Comparison of ENCODE assay signal across 11 cellular contexts in the genomic region with DNA sequence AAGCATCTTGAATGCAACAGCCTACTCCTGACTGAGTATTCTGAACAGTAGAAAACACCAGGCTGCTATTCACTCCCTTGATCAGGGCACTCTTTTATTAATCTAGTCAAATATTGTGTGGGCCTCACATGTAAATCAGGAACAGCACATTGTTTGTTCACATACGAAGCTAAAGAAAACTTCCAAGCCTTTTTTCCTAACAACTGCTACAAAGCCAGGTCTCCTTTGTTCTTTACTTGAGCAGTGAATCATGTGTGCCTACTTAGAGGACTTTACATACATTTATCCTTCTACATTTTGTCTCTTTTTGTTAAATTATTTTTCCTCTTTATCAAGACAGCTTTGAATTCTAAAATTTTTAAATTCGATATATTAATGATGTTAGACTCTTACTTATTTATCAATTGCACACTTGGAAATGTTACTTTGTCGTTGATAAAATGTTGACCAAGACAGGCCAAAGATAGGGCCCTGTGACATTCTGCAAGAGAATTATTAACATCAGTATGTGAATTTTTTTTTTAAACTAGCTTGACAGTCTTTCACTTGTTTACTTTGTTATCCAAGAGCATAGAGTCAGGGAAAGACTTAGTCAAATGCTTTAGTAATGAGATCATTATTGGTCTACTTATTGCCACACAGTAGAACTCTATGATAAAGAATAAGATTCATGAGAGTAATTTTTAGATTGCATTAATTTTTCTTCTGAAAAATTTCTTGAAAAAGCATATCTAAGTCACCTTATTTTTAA. TPM values are rescaled to one million over a fixed set of nuclear protein-coding genes. Genes with fewer than 3 reads are reported as not detected.
A peak's percentile ranks its signal among the peaks of the same experiment; 100 is the strongest.
DNase-seq lines count a peak whose midpoint lies in the region; ATAC-seq and FAIRE-seq lines count a peak whose summit lies in the region.
"Had no signal": no experiment of that assay in that cellular context is flagged by ENCODE, and none has a peak within 500 bp of the region (broad histone marks: within the 10 kb centered on the region; RNA-seq: fewer than 3 reads in every experiment).

No MANE protein-coding gene starts in this region.

- H3K4me3 ChIP-seq in adipocyte (ENCODE audit: low read length) (no peak overlapping the region), iPS-18a (ENCODE audit: low read length) (no peak overlapping the region), small intestine (ENCODE audit: low read depth in 1 of 2, low read length in 2 of 2) (no peak overlapping the region)

- peaks cover 9% of the 10 kb centered on the region for H3K4me1 Mint-ChIP-seq in activated naive CD8-positive, alpha-beta T cell treated with anti-CD3 and anti-CD28 coated beads for 36 hours

- no peaks in the 10 kb centered on the region for H3K27me3 ChIP-seq in adipocyte (replicated peaks; ENCODE audit: control insufficient read depth, insufficient read depth, low read length)
- no peaks in the 10 kb centered on the region for H3K27me3 ChIP-seq in iPS-18a (ENCODE audit: control insufficient read depth, insufficient read depth, low read length)
- H3K27me3 ChIP-seq in small intestine (ENCODE audit: control insufficient read depth in 2 of 2, insufficient read depth in 2 of 2, low read length in 2 of 2), result no peaks in the 10 kb centered on the region

- DNase-seq in HT1080 (ENCODE audit: low read depth), result peak; percentile 58
- peak; percentile 79 for DNase-seq in adipocyte (ENCODE audit: low read depth)
- peak; percentile 17 for DNase-seq in small intestine
- DNase-seq in activated gamma-delta T cell treated with Interleukin-2 at 50 U/mL for 16 hours, result no peak
- DNase-seq in HPDE6-E6E7 (ENCODE audit: extremely low spot score), result no peak
- DNase-seq in activated naive CD8-positive, alpha-beta T cell treated with anti-CD3 and anti-CD28 coated beads for 36 hours, result no peak
- DNase-seq: activated CD4-positive, alpha-beta T cell treated with anti-CD3 and anti-CD28 coated beads, Interleukin-2, amount 10 ng/mL, durations not matched to agents 24 days and 14 days; amniotic stem cell; GF-D8 had no signal

- FAIRE-seq in small intestine (lab: Jason Lieb, UNC), result no peak

- H3K9me3 ChIP-seq in adipocyte (ENCODE audit: control insufficient read depth, low read length) (no peaks in the 10 kb centered on the region), iPS-18a (ENCODE audit: control insufficient read depth, low read depth, low read length) (no peaks in the 10 kb centered on the region), small intestine (ENCODE audit: control insufficient read depth, low read depth) (no peaks in the 10 kb centered on the region)

- no peak for ATAC-seq in GM19023 (IDR thresholded peaks at IDR 0.05; ENCODE audit: unreplicated experiment)

- no peaks in the 10 kb centered on the region for H3K36me3 ChIP-seq in adipocyte (ENCODE audit: control insufficient read depth, insufficient read depth, low read length, severe bottlenecking)
- no peaks in the 10 kb centered on the region for H3K36me3 ChIP-seq in iPS-18a (ENCODE audit: control insufficient read depth, low read depth, low read length)
- no peaks in the 10 kb centered on the region for H3K36me3 ChIP-seq in small intestine (ENCODE audit: control insufficient read depth in 2 of 2, insufficient read depth in 2 of 2, low read length in 2 of 2)

- H3K9ac ChIP-seq in adipocyte (ENCODE audit: low read length) (no peak overlapping the region), iPS-18a (ENCODE audit: low read length) (peak overlapping the region; percentile 3)

- H3K27ac Mint-ChIP-seq in activated naive CD8-positive, alpha-beta T cell treated with anti-CD3 and anti-CD28 coated beads for 36 hours, result no peak overlapping the region
- H3K27ac Mint-ChIP-seq: activated CD4-positive, alpha-beta T cell treated with anti-CD3 and anti-CD28 coated beads, Interleukin-2, amount 10 ng/mL, durations not matched to agents 24 days and 14 days had no signal

- no peaks in the 10 kb centered on the region for H3K27me3 Mint-ChIP-seq in activated naive CD8-positive, alpha-beta T cell treated with anti-CD3 and anti-CD28 coated beads for 36 hours
- H3K27me3 Mint-ChIP-seq: activated CD4-positive, alpha-beta T cell treated with anti-CD3 and anti-CD28 coated beads, Interleukin-2, amount 10 ng/mL, durations not matched to agents 24 days and 14 days had no signal

- no peak overlapping the region for H3K4me3 Mint-ChIP-seq in activated naive CD8-positive, alpha-beta T cell treated with anti-CD3 and anti-CD28 coated beads for 36 hours
- H3K4me3 Mint-ChIP-seq: activated CD4-positive, alpha-beta T cell treated with anti-CD3 and anti-CD28 coated beads, Interleukin-2, amount 10 ng/mL, durations not matched to agents 24 days and 14 days had no signal

- no peaks in the 10 kb centered on the region for H3K36me3 Mint-ChIP-seq in activated naive CD8-positive, alpha-beta T cell treated with anti-CD3 and anti-CD28 coated beads for 36 hours

- H3K27ac ChIP-seq in iPS-18a (ENCODE audit: low read length), result no peak overlapping the region
- H3K27ac ChIP-seq in small intestine (ENCODE audit: low read depth in 1 of 2, low read length in 1 of 2), result no peak overlapping the region

- H3K9me3 Mint-ChIP-seq in activated naive CD8-positive, alpha-beta T cell treated with anti-CD3 and anti-CD28 coated beads for 36 hours, result no peaks in the 10 kb centered on the region
- H3K9me3 Mint-ChIP-seq: activated CD4-positive, alpha-beta T cell treated with anti-CD3 and anti-CD28 coated beads, Interleukin-2, amount 10 ng/mL, durations not matched to agents 24 days and 14 days had no signal

- H3K4me1 ChIP-seq in adipocyte (ENCODE audit: control insufficient read depth, insufficient read depth, low read length), result peaks cover 54% of the 10 kb centered on the region
- peaks cover 78% of the 10 kb centered on the region for H3K4me1 ChIP-seq in iPS-18a (ENCODE audit: control insufficient read depth, low read depth, low read length)
- peaks cover 0 to 5% of the 10 kb centered on the region in 2 donors for H3K4me1 ChIP-seq in small intestine (ENCODE audit: control insufficient read depth in 2 of 2, insufficient read depth in 1 of 2, low read depth in 1 of 2, low read length in 1 of 2)

- 46 to 57% (median 54%) methylated on average over 3 of the region's 3 CpGs for WGBS in small intestine, 3 donors

RNA-seq across cellular contexts. Expression of a gene that starts 13.3 kb away (rescaled TPM):
- total RNA-seq in HT1080 (2014; rRNA removed; shearing (Covaris generic)), result 145 and 158 TPM in 2 replicates
- 177 and 202 TPM in 2 replicates for polyA plus RNA-seq in HT1080 (2015; cell fraction: cytosol; rRNA removed)
- 94.7 and 110 TPM in 2 replicates for polyA plus RNA-seq in HT1080 (2015; cell fraction: nucleus; rRNA removed)
- 100 to 1,000 TPM in 1 of 3 donors, 10 to 100 TPM in 2; 66.7 to 104 (median 92.7) TPM for polyA plus RNA-seq in small intestine
- 1 to 10 TPM; 8.1 to 9.4 TPM for total RNA-seq in activated naive CD8-positive, alpha-beta T cell treated with anti-CD3 and anti-CD28 coated beads for 36 hours

Comparison
In these comparisons a context has a peak if more than half of its experiments do, and no peak if none do; other contexts are left out.
1. DNase-seq: peak in HT1080 (single experiment), adipocyte (single experiment) and small intestine (single experiment); none in activated gamma-delta T cell treated with Interleukin-2 at 50 U/mL for 16 hours (single experiment), HPDE6-E6E7 (single experiment) and activated naive CD8-positive, alpha-beta T cell treated with anti-CD3 and anti-CD28 coated beads for 36 hours (single experiment).
2. RNA of a gene that starts 13.3 kb away (total RNA-seq): 145 to 158 TPM in HT1080; 8.1 to 9.4 TPM in activated naive CD8-positive, alpha-beta T cell treated with anti-CD3 and anti-CD28 coated beads for 36 hours; every median in the first group is over 10 times any median in the second.